Comparison of ENCODE assay signal across 11 cellular contexts in genomic region chr6:170085475-170086401, GRCh38.
DNase-seq lines count a peak whose midpoint lies in the region; ATAC-seq and TF ChIP-seq lines count a peak whose summit lies in the region.
"Had no signal": no experiment of that assay in that cellular context is flagged by ENCODE, and none has a peak within 500 bp of the region (broad histone marks: within the 10 kb centered on the region; RNA-seq: fewer than 3 reads in every experiment).

No MANE protein-coding gene starts in this region.

- POLR2A ChIA-PET in naive thymus-derived CD4-positive, alpha-beta T cell (lab: Charles Lee) = no interaction called here

- peaks cover 23 to 26% of the 10 kb centered on the region in 2 donors for H3K4me1 ChIP-seq in naive thymus-derived CD4-positive, alpha-beta T cell (ENCODE audit: control insufficient read depth in 2 of 2, insufficient read depth in 2 of 2, low read length in 2 of 2)
- peaks cover 8% of the 10 kb centered on the region for H3K4me1 ChIP-seq in upper lobe of right lung

- no peak overlapping the region for H3K4me3 ChIP-seq in naive thymus-derived CD4-positive, alpha-beta T cell (ENCODE audit: low read length)
- H3K4me3 ChIP-seq in upper lobe of right lung = no peak overlapping the region
- H3K4me3 ChIP-seq: GM23248 had no signal

- no peaks in the 10 kb centered on the region for H3K9me3 Mint-ChIP-seq in activated naive CD4-positive, alpha-beta T cell treated with anti-CD3 and anti-CD28 coated beads, Interleukin-2, amount 50 U/mL, for 72 hours
- H3K9me3 Mint-ChIP-seq in activated naive CD4-positive, alpha-beta T cell treated with anti-CD3 and anti-CD28 coated beads for 36 hours = no peaks in the 10 kb centered on the region
- H3K9me3 Mint-ChIP-seq in chondrocyte (ENCODE audit: low read depth) (no peaks in the 10 kb centered on the region), endothelial cell (ENCODE audit: unreplicated experiment) (no peaks in the 10 kb centered on the region)
- peaks cover 0 to 4% (median 0%) of the 10 kb centered on the region in 11 donors for H3K9me3 Mint-ChIP-seq in naive thymus-derived CD4-positive, alpha-beta T cell

- H3K36me3 ChIP-seq in naive thymus-derived CD4-positive, alpha-beta T cell (ENCODE audit: control insufficient read depth in 2 of 3, insufficient read depth in 3 of 3, low read length in 3 of 3) = no peaks in the 10 kb centered on the region
- H3K36me3 ChIP-seq in upper lobe of right lung = no peaks in the 10 kb centered on the region

- peaks cover 31% of the 10 kb centered on the region for H3K4me1 Mint-ChIP-seq in activated naive CD4-positive, alpha-beta T cell treated with anti-CD3 and anti-CD28 coated beads for 36 hours (ENCODE audit: low read depth)
- H3K4me1 Mint-ChIP-seq in chondrocyte (ENCODE audit: low read depth) (peaks cover 5% of the 10 kb centered on the region), endothelial cell (ENCODE audit: unreplicated experiment) (peaks cover 5% of the 10 kb centered on the region)
- H3K4me1 Mint-ChIP-seq in naive thymus-derived CD4-positive, alpha-beta T cell = peaks cover 23 to 49% (median 41%) of the 10 kb centered on the region in 7 donors

- H3K27me3 ChIP-seq in naive thymus-derived CD4-positive, alpha-beta T cell (ENCODE audit: control insufficient read depth in 2 of 2, insufficient read depth in 2 of 2, low read length in 2 of 2) = no peaks in the 10 kb centered on the region
- peaks cover 5% of the 10 kb centered on the region for H3K27me3 ChIP-seq in upper lobe of right lung

- no peaks in the 10 kb centered on the region for H3K9me3 ChIP-seq in naive thymus-derived CD4-positive, alpha-beta T cell (ENCODE audit: control insufficient read depth in 2 of 3, low read length in 3 of 3)
- no peaks in the 10 kb centered on the region for H3K9me3 ChIP-seq in upper lobe of right lung

- no peak overlapping the region for H3K4me3 Mint-ChIP-seq in activated naive CD4-positive, alpha-beta T cell treated with anti-CD3 and anti-CD28 coated beads for 36 hours
- H3K4me3 Mint-ChIP-seq in chondrocyte (ENCODE audit: unreplicated experiment) = no peak overlapping the region
- peak overlapping the region in 3 of 10 donors; percentile 30 to 77 (median 73) for H3K4me3 Mint-ChIP-seq in naive thymus-derived CD4-positive, alpha-beta T cell
- no peak overlapping the region for H3K4me3 Mint-ChIP-seq in endothelial cell (ENCODE audit: unreplicated experiment)

- no peaks in the 10 kb centered on the region for H3K36me3 Mint-ChIP-seq in activated naive CD4-positive, alpha-beta T cell treated with anti-CD3 and anti-CD28 coated beads, Interleukin-2, amount 50 U/mL, for 72 hours
- H3K36me3 Mint-ChIP-seq in activated naive CD4-positive, alpha-beta T cell treated with anti-CD3 and anti-CD28 coated beads for 36 hours (ENCODE audit: low read depth) = no peaks in the 10 kb centered on the region
- no peaks in the 10 kb centered on the region for H3K36me3 Mint-ChIP-seq in chondrocyte (ENCODE audit: low read depth)
- peaks cover 0 to 7% (median 0%) of the 10 kb centered on the region in 5 donors for H3K36me3 Mint-ChIP-seq in naive thymus-derived CD4-positive, alpha-beta T cell
- H3K36me3 Mint-ChIP-seq in endothelial cell (ENCODE audit: low read depth, unreplicated experiment) = no peaks in the 10 kb centered on the region

- no peak overlapping the region for H3K27ac ChIP-seq in naive thymus-derived CD4-positive, alpha-beta T cell (ENCODE audit: low read depth, low read length)
- no peak overlapping the region for H3K27ac ChIP-seq in upper lobe of right lung
- H3K27ac ChIP-seq: GM23248 had no signal

- TF ChIP-seq CTCF in chondrocyte (IDR thresholded peaks at IDR 0.05) (no peak), upper lobe of right lung (IDR thresholded peaks at IDR 0.05) (no peak), endothelial cell (IDR thresholded peaks at IDR 0.05; ENCODE audit: unreplicated experiment) (no peak)

- peak in 1 of 2 donors; percentile 49 for DNase-seq in activated naive CD4-positive, alpha-beta T cell treated with anti-CD3 and anti-CD28 coated beads, Interleukin-2, amount 50 U/mL, for 72 hours (ENCODE audit: low spot score in 2 of 2)
- DNase-seq in activated naive CD4-positive, alpha-beta T cell treated with anti-CD3 and anti-CD28 coated beads for 36 hours = no peak
- DNase-seq in chondrocyte (ENCODE audit: low spot score) (peak; percentile 81), upper lobe of right lung (peak; percentile 49), HuH-7 (ENCODE audit: low spot score) (no peak), endothelial cell (ENCODE audit: low spot score) (no peak)
- DNase-seq in naive thymus-derived CD4-positive, alpha-beta T cell = peak in 1 of 9 donors; percentile 19
- DNase-seq: AML-193, GM23248, NCI-H1694 had no signal

- CTCF ChIA-PET in activated naive CD4-positive, alpha-beta T cell treated with anti-CD3 and anti-CD28 coated beads for 36 hours (lab: Charles Lee) = no interaction called here
- CTCF ChIA-PET in naive thymus-derived CD4-positive, alpha-beta T cell (lab: Charles Lee) = no interaction called here

- ATAC-seq in activated naive CD4-positive, alpha-beta T cell treated with anti-CD3 and anti-CD28 coated beads, Interleukin-2, amount 50 U/mL, for 72 hours = no peak
- no peak for ATAC-seq in naive thymus-derived CD4-positive, alpha-beta T cell
- no peak for ATAC-seq in upper lobe of right lung
- ATAC-seq in HG02870 (IDR thresholded peaks at IDR 0.05; ENCODE audit: unreplicated experiment) = no peak

- H3K27me3 Mint-ChIP-seq in activated naive CD4-positive, alpha-beta T cell treated with anti-CD3 and anti-CD28 coated beads for 36 hours (ENCODE audit: low read depth) = no peaks in the 10 kb centered on the region
- peaks cover 27% of the 10 kb centered on the region for H3K27me3 Mint-ChIP-seq in chondrocyte (ENCODE audit: low read depth)
- H3K27me3 Mint-ChIP-seq in naive thymus-derived CD4-positive, alpha-beta T cell = no peaks in the 10 kb centered on the region
- H3K27me3 Mint-ChIP-seq in endothelial cell (ENCODE audit: unreplicated experiment) = peaks cover 1% of the 10 kb centered on the region

- intact Hi-C loops in activated naive CD4-positive, alpha-beta T cell treated with anti-CD3 and anti-CD28 coated beads for 36 hours (cut with micrococcal nuclease) = loop anchor here (5.0 kb wide), 1 partner anchor 207 kb away; the partner anchor contains the start of gene DLL1
- intact Hi-C loops in naive thymus-derived CD4-positive, alpha-beta T cell (cut with micrococcal nuclease) = loop anchor here (5.0 to 10.0 kb wide), 5 partner anchors 59 to 293 kb away; partner anchors contain the start of gene DLL1 (in 1 of the 2)
- intact Hi-C loops in upper lobe of right lung (cut with DNase I) = no loop called here

- peak overlapping the region; percentile 31 to 88 for H3K27ac Mint-ChIP-seq in activated naive CD4-positive, alpha-beta T cell treated with anti-CD3 and anti-CD28 coated beads, Interleukin-2, amount 50 U/mL, for 72 hours
- H3K27ac Mint-ChIP-seq in activated naive CD4-positive, alpha-beta T cell treated with anti-CD3 and anti-CD28 coated beads for 36 hours = no peak overlapping the region
- no peak overlapping the region for H3K27ac Mint-ChIP-seq in chondrocyte (ENCODE audit: unreplicated experiment)
- peak overlapping the region; percentile 2 to 90 (median 40) for H3K27ac Mint-ChIP-seq in naive thymus-derived CD4-positive, alpha-beta T cell
- H3K27ac Mint-ChIP-seq in endothelial cell (ENCODE audit: unreplicated experiment) = no peak overlapping the region

Comparison
In these comparisons a context has a peak if more than half of its experiments do, and no peak if none do; other contexts are left out.
1. H3K27ac Mint-ChIP-seq: peak in activated naive CD4-positive, alpha-beta T cell treated with anti-CD3 and anti-CD28 coated beads, Interleukin-2, amount 50 U/mL, for 72 hours (2 of 2) and naive thymus-derived CD4-positive, alpha-beta T cell (9 of 9); none in activated naive CD4-positive, alpha-beta T cell treated with anti-CD3 and anti-CD28 coated beads for 36 hours (single experiment), chondrocyte (single experiment) and endothelial cell (single experiment).
2. DNase-seq: peak in chondrocyte (single experiment) and upper lobe of right lung (single experiment); none in activated naive CD4-positive, alpha-beta T cell treated with anti-CD3 and anti-CD28 coated beads for 36 hours (single experiment), HuH-7 (single experiment) and endothelial cell (single experiment).